In genomic region chr16:23131841-23132576, GRCh38 we compare ENCODE assay signal across 10 cellular contexts. TPM values are rescaled to one million over a fixed set of nuclear protein-coding genes. Genes with fewer than 3 reads are reported as not detected.
DNase-seq lines count a peak whose midpoint lies in the region; ATAC-seq, FAIRE-seq and TF ChIP-seq lines count a peak whose summit lies in the region.
"Had no signal": no experiment of that assay in that cellular context is flagged by ENCODE, and none has a peak within 500 bp of the region (broad histone marks: within the 10 kb centered on the region; RNA-seq: fewer than 3 reads in every experiment).

No MANE protein-coding gene starts in this region.

- H3K27me3 ChIP-seq in ectodermal cell (ENCODE audit: control insufficient read depth, insufficient read depth, low read length, poor library complexity, severe bottlenecking) (no peaks in the 10 kb centered on the region), lung (ENCODE audit: control insufficient read depth, insufficient read depth) (no peaks in the 10 kb centered on the region), subcutaneous abdominal adipose tissue (ENCODE audit: control insufficient read depth in 5 of 5, insufficient read depth in 4 of 5, low read length in 5 of 5) (no peaks in the 10 kb centered on the region)

- H3K9me2 ChIP-seq in OCI-LY7 (ENCODE audit: insufficient read depth, low read length): no peaks in the 10 kb centered on the region

- peaks cover 55% of the 10 kb centered on the region for H3K79me2 ChIP-seq in OCI-LY7 (ENCODE audit: insufficient read depth, low read depth, low read length)

- no peak for ATAC-seq in lung (ENCODE audit: insufficient read depth, low FRiP score)

- POLR2A ChIA-PET in OCI-LY7 (lab: Charles Lee): interaction anchor here (0.6 to 1.5 kb wide), 3 partner anchors 10 to 26 kb away, joined by 3 to 4 read pairs (median 3); no protein-coding TSS in a partner anchor

- H4K20me1 ChIP-seq in OCI-LY7 (ENCODE audit: insufficient read depth, low read length): peaks cover 14% of the 10 kb centered on the region

- no peaks in the 10 kb centered on the region for H3K36me3 ChIP-seq in OCI-LY7 (ENCODE audit: insufficient read depth, low read length)
- H3K36me3 ChIP-seq in ectodermal cell (ENCODE audit: control insufficient read depth, insufficient read depth, low read length): no peaks in the 10 kb centered on the region
- no peaks in the 10 kb centered on the region for H3K36me3 ChIP-seq in lung (ENCODE audit: control insufficient read depth in 2 of 2, insufficient read depth in 2 of 2, low read length in 2 of 2)
- H3K36me3 ChIP-seq in subcutaneous abdominal adipose tissue (ENCODE audit: control insufficient read depth in 5 of 5, insufficient read depth in 5 of 5, low read length in 5 of 5): no peaks in the 10 kb centered on the region

- H3K27ac ChIP-seq in OCI-LY7 (ENCODE audit: low read depth, low read length, poor library complexity, severe bottlenecking): no peak overlapping the region
- H3K27ac ChIP-seq in ectodermal cell (ENCODE audit: insufficient read depth, low read depth, low read length, poor library complexity, severe bottlenecking): peak overlapping the region; percentile 53
- peak overlapping the region; percentile 75 to 94 for H3K27ac ChIP-seq in lung (ENCODE audit: low read depth in 1 of 2, low read length in 1 of 2)
- H3K27ac ChIP-seq in subcutaneous abdominal adipose tissue (ENCODE audit: low read depth, low read length): peak overlapping the region; percentile 72

- no peak overlapping the region for H2AFZ ChIP-seq in OCI-LY7 (ENCODE audit: low read length)

- H3K4me3 ChIP-seq in OCI-LY7 (ENCODE audit: low read depth, low read length, poor library complexity, severe bottlenecking) (no peak overlapping the region), ectodermal cell (ENCODE audit: insufficient read depth, low read depth, low read length) (no peak overlapping the region), lung (no peak overlapping the region), subcutaneous abdominal adipose tissue (ENCODE audit: low read depth in 1 of 5, low read length in 5 of 5) (peak overlapping the region in 3 of 5 donors; percentile 30 to 55 (median 41))

- CTCF ChIA-PET in OCI-LY7 (lab: Charles Lee; ENCODE audit: unreplicated experiment): no interaction called here

- H3K4me1 ChIP-seq in OCI-LY7 (ENCODE audit: insufficient read depth, low read length, poor library complexity, severe bottlenecking): peaks cover 20% of the 10 kb centered on the region
- peaks cover 10% of the 10 kb centered on the region for H3K4me1 ChIP-seq in ectodermal cell (ENCODE audit: control insufficient read depth, insufficient read depth, low read length)
- peaks cover 6 to 32% of the 10 kb centered on the region in 2 donors for H3K4me1 ChIP-seq in lung (ENCODE audit: control insufficient read depth in 2 of 2, insufficient read depth in 2 of 2, low read length in 2 of 2)
- peaks cover 0 to 37% (median 7%) of the 10 kb centered on the region in 5 donors for H3K4me1 ChIP-seq in subcutaneous abdominal adipose tissue (ENCODE audit: control insufficient read depth in 5 of 5, insufficient read depth in 5 of 5, low read length in 5 of 5)

- TF ChIP-seq POLR2A in GM12891 (IDR thresholded peaks at IDR 0.05; ENCODE audit: low read depth, low read length): no peak

- FAIRE-seq in GM12891 (lab: Jason Lieb, UNC): no peak

- 87 to 89% methylated on average over 7 of the region's 7 CpGs for WGBS in ectodermal cell, 2 experiments
- WGBS in lung, 2 donors: 49 to 54% methylated on average over 7 of the region's 7 CpGs

- DNase-seq in OCI-LY7 (ENCODE audit: low spot score) (peak; percentile 22), lung (ENCODE audit: low spot score) (no peak), RPMI8226 (no peak), GM12891 (ENCODE audit: insufficient read length, low spot score) (no peak), AML-193 (lab: John Stamatoyannopoulos, UW) (no peak)
- DNase-seq: activated CD4-positive, CD25-positive, alpha-beta regulatory T cell treated with anti-CD3 and anti-CD28 coated beads, Interleukin-2, amount 50 U/mL, for 72 hours; NK-92 treated with Interleukin-12 subunit alpha and Interleukin-12 subunit beta, amount 100 ng/mL, for 24 hours; occipital lobe had no signal

- TF ChIP-seq CTCF in OCI-LY7 (conservative IDR thresholded peaks at IDR 0.05; ENCODE audit: low read length) (no peak), lung (IDR thresholded peaks at IDR 0.05; ENCODE audit: control extremely low read depth, extremely low read depth) (no peak)

- no peak overlapping the region for H3K9ac ChIP-seq in subcutaneous abdominal adipose tissue (ENCODE audit: low read length in 5 of 5)

- BruUV-seq in OCI-LY7 (replicated peaks; lab: Mats Ljungman, UMichigan): no TSS peak

- intact Hi-C loops in OCI-LY7 (cut with micrococcal nuclease; ENCODE audit: unreplicated experiment): no loop called here

- H3K9me3 ChIP-seq in OCI-LY7 (ENCODE audit: low read length): peaks cover 13% of the 10 kb centered on the region; the same call in 1 of the 2 replicates
- H3K9me3 ChIP-seq in ectodermal cell (ENCODE audit: control insufficient read depth, low read length): no peaks in the 10 kb centered on the region
- peaks cover 0 to 2% of the 10 kb centered on the region in 2 donors for H3K9me3 ChIP-seq in lung (ENCODE audit: control insufficient read depth in 2 of 2, insufficient read depth in 1 of 2, low read length in 1 of 2)
- peaks cover 0 to 5% (median 0%) of the 10 kb centered on the region in 5 donors for H3K9me3 ChIP-seq in subcutaneous abdominal adipose tissue (ENCODE audit: control insufficient read depth in 5 of 5, low read length in 5 of 5)

- peak overlapping the region; percentile 13; the same call in 1 of the 2 replicates for H3K4me2 ChIP-seq in OCI-LY7 (ENCODE audit: low read length)

TF ChIP-seq in GM12891, 5 proteins besides CTCF, POLR2A, EP300 and RAD21:
- TF ChIP-seq POLR2AphosphoS5 (IDR thresholded peaks at IDR 0.05; ENCODE audit: low read depth, low read length): no peak
- TF ChIP-seq POU2F2 (IDR thresholded peaks at IDR 0.05; ENCODE audit: low read depth, low read length): no peak
- TF ChIP-seq SPI1 (IDR thresholded peaks at IDR 0.05; ENCODE audit: low read depth, low read length): no peak
- no peak for TF ChIP-seq PAX5 (IDR thresholded peaks at IDR 0.05; ENCODE audit: insufficient read depth, low read length, severe bottlenecking)
- no peak for TF ChIP-seq TAF1 (IDR thresholded peaks at IDR 0.05; ENCODE audit: low read depth, low read length)

RNA-seq across cellular contexts. Expression of gene USP31, which starts 17.2 kb away (rescaled TPM):
- total RNA-seq in OCI-LY7 (2014; rRNA removed; shearing (Covaris generic)): 6.8 and 9.0 TPM in 2 replicates
- total RNA-seq in OCI-LY7 (2022) (12.2 and 12.9 TPM in 2 replicates), lung (10 to 100 TPM; 14.1 to 26.3 TPM)
- 8.7 TPM for polyA plus RNA-seq in ectodermal cell (2013, experiment 1 of 4)
- polyA plus RNA-seq in ectodermal cell (2013, experiment 2 of 4): 7.3 TPM
- polyA plus RNA-seq in ectodermal cell (2013, experiment 3 of 4): 4.6 TPM
- polyA plus RNA-seq in ectodermal cell (2013, experiment 4 of 4): 4.9 TPM
- 1 to 10 TPM; 3.4 to 6.0 TPM for polyA plus RNA-seq in lung
- 0.83 TPM for polyA plus RNA-seq in GM12891 (2012; ENCODE audit: low read depth, missing spikeins)

RNA-seq across cellular contexts. Expression of gene SCNN1G, which starts 50.5 kb away (rescaled TPM):
- not detected in 2 replicates for total RNA-seq in OCI-LY7 (2014; rRNA removed; shearing (Covaris generic))
- not detected in 2 replicates for total RNA-seq in OCI-LY7 (2022)
- not detected for polyA plus RNA-seq in ectodermal cell (2013, experiment 1 of 4)
- not detected for polyA plus RNA-seq in ectodermal cell (2013, experiment 2 of 4)
- polyA plus RNA-seq in ectodermal cell (2013, experiment 3 of 4): not detected
- polyA plus RNA-seq in ectodermal cell (2013, experiment 4 of 4): not detected
- 10 to 100 TPM in 1 of 2 donors, 1 to 10 TPM in 1; 7.3 to 13.4 TPM for total RNA-seq in lung
- polyA plus RNA-seq in lung: 10 to 100 TPM in 1 of 2 donors, 1 to 10 TPM in 1; 9.2 to 16.8 TPM
- polyA plus RNA-seq in GM12891 (2012; ENCODE audit: low read depth, missing spikeins): not detected

Comparison
In these comparisons a context has a peak if more than half of its experiments do, and no peak if none do; other contexts are left out.
1. H3K4me3 ChIP-seq: peak in subcutaneous abdominal adipose tissue (3 of 5); none in OCI-LY7 (single experiment), ectodermal cell (single experiment) and lung (single experiment).
2. RNA of gene SCNN1G, which starts 50.5 kb away (total RNA-seq): 7.3 to 13.4 TPM in lung; not detected in OCI-LY7; every median in the first group is over 4 times any median in the second.